In the genomic region with DNA sequence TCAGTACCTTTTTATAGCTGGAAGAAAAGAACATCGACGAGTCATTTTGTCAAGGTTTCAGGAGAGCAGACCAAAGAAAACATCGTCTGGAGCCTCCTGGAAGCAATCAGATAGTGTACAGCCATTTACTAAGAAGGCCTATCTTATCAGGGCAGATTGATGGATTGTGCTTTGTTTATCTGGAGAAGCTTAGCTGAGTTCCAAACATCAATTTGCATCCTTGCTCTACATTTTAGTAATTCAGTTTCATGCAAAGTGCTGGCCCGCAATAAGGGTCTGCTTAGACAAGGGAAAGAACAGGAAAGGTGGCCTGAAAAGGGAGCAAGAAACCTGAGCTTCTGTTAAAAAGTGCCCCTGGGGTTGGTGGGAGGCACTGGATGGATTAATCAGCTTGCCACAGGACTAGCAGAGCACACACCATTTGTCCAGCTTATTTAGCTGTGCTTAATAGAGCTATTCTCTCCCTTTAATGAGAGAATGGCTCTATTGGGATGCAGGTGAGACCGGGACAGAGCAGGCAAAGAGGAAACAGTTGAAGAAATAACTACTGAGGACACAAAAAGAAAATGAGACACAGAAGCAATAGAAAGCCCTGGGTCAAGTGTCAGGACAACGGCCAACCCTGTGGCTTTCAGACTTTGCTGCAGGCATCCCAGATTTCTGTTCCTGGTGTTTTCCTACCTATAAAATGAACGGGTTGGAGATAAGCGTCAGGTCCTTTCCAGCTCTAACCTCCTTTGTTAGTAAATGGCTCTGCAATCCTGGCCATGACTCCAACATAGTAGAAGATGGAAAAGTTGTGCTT, we compare ENCODE assay signal across 17 cellular contexts.
DNase-seq lines count a peak whose midpoint lies in the region; TF ChIP-seq lines count a peak whose summit lies in the region.
"Had no signal": no experiment of that assay in that cellular context is flagged by ENCODE, and none has a peak within 500 bp of the region (broad histone marks: within the 10 kb centered on the region; RNA-seq: fewer than 3 reads in every experiment).

No MANE protein-coding gene starts in this region.

- peaks cover 21% of the 10 kb centered on the region for H3F3A ChIP-seq in GM23248 (ENCODE audit: insufficient read depth)

- H3K36me3 Mint-ChIP-seq in nephron progenitor cell (ENCODE audit: low read depth), result no peaks in the 10 kb centered on the region
- no peaks in the 10 kb centered on the region for H3K36me3 Mint-ChIP-seq in chondrocyte (ENCODE audit: low read depth)
- H3K36me3 Mint-ChIP-seq: activated naive CD4-positive, alpha-beta T cell treated with anti-CD3 and anti-CD28 coated beads, Interleukin-2, amount 50 U/mL, for 72 hours had no signal

- H3K9me3 Mint-ChIP-seq in nephron progenitor cell, result no peaks in the 10 kb centered on the region
- no peaks in the 10 kb centered on the region for H3K9me3 Mint-ChIP-seq in chondrocyte (ENCODE audit: low read depth)
- H3K9me3 Mint-ChIP-seq: activated naive CD4-positive, alpha-beta T cell treated with anti-CD3 and anti-CD28 coated beads, Interleukin-2, amount 50 U/mL, for 72 hours; activated T-cell treated with anti-CD3 and anti-CD28 coated beads, Interleukin-2, amount 50 U/mL, for 24 hours; stimulated activated naive CD8-positive, alpha-beta T cell treated with anti-CD3 and anti-CD28 coated beads, Interleukin-15, amount 100 ng/mL, for 72 hours had no signal

- TF ChIP-seq CTCF in dorsolateral prefrontal cortex (IDR thresholded peaks at IDR 0.05 in 54 of 56, conservative IDR thresholded peaks at IDR 0.05 in 2 of 56; ENCODE audit: low read depth in 1 of 56, partially characterized antibody in 56 of 56) (no peak), nephron progenitor cell (IDR thresholded peaks at IDR 0.05) (no peak), chondrocyte (IDR thresholded peaks at IDR 0.05) (no peak)

- no peak overlapping the region for H2AFZ ChIP-seq in GM23248

- H3K4me1 Mint-ChIP-seq in nephron progenitor cell (peaks cover 87% of the 10 kb centered on the region), chondrocyte (ENCODE audit: low read depth) (peaks cover 26% of the 10 kb centered on the region)
- H3K4me1 Mint-ChIP-seq: stimulated activated naive CD8-positive, alpha-beta T cell treated with anti-CD3 and anti-CD28 coated beads, Interleukin-15, amount 100 ng/mL, for 72 hours had no signal

- H3K4me3 Mint-ChIP-seq in nephron progenitor cell (peak overlapping the region; percentile 48), chondrocyte (ENCODE audit: unreplicated experiment) (no peak overlapping the region)
- H3K4me3 Mint-ChIP-seq: activated T-cell treated with anti-CD3 and anti-CD28 coated beads, Interleukin-2, amount 50 U/mL, for 24 hours; stimulated activated naive CD8-positive, alpha-beta T cell treated with anti-CD3 and anti-CD28 coated beads, Interleukin-15, amount 100 ng/mL, for 72 hours had no signal

- H3K4me3 ChIP-seq in GM23248, result no peak overlapping the region
- H3K4me3 ChIP-seq in dorsolateral prefrontal cortex, result no peak overlapping the region

- H3K9me3 ChIP-seq in GM23248 (ENCODE audit: low read depth), result no peaks in the 10 kb centered on the region

- DNase-seq in GM23248 (peak; percentile 22), NCI-H526 treated with DMSO at 0.1 percent for 48 hours (lab: John Stamatoyannopoulos, UW) (peak; percentile 91), dorsolateral prefrontal cortex (no peak), nephron progenitor cell (no peak), A172 (ENCODE audit: low spot score) (no peak), NCI-H2081 treated with DMSO at 0.1 percent for 48 hours (lab: John Stamatoyannopoulos, UW) (no peak), cerebellum (ENCODE audit: low spot score) (no peak), chondrocyte (ENCODE audit: low spot score) (no peak)
- DNase-seq: activated CD4-positive, alpha-beta T cell treated with anti-CD3 and anti-CD28 coated beads, Interleukin-2, amount 50 U/mL, for 48 hours; activated T-cell treated with anti-CD3 and anti-CD28 coated beads, Interleukin-2, amount 50 U/mL, for 24 hours; caudate nucleus; Karpas-422; NCI-H1694; NCI-H510A treated with DMSO at 0.1 percent for 48 hours; PC-3; stimulated activated naive CD8-positive, alpha-beta T cell treated with anti-CD3 and anti-CD28 coated beads, Interleukin-15, amount 100 ng/mL, for 72 hours had no signal

- no peak overlapping the region for H3K4me2 ChIP-seq in GM23248 (ENCODE audit: unreplicated experiment)

- 83 to 86% methylated on average over 8 of the region's 8 CpGs for WGBS in GM23248 (ENCODE audit: low coverage in 1 of 2, low lambda C conversion rate in 2 of 2, missing lambda C conversion rate in 2 of 2), 2 experiments

- H3K27me3 ChIP-seq in GM23248 (replicated peaks; ENCODE audit: insufficient read depth) (no peaks in the 10 kb centered on the region), dorsolateral prefrontal cortex (no peaks in the 10 kb centered on the region)

- peak overlapping the region; percentile 86 for H3K27ac Mint-ChIP-seq in nephron progenitor cell
- H3K27ac Mint-ChIP-seq in chondrocyte (ENCODE audit: unreplicated experiment), result no peak overlapping the region
- H3K27ac Mint-ChIP-seq: activated naive CD4-positive, alpha-beta T cell treated with anti-CD3 and anti-CD28 coated beads, Interleukin-2, amount 50 U/mL, for 72 hours; activated T-cell treated with anti-CD3 and anti-CD28 coated beads, Interleukin-2, amount 50 U/mL, for 24 hours had no signal

- H3K9me2 ChIP-seq in GM23248 (ENCODE audit: insufficient read depth), result no peaks in the 10 kb centered on the region

- H3K4me1 ChIP-seq in GM23248 (ENCODE audit: insufficient read depth), result peaks cover 30% of the 10 kb centered on the region

- H3K79me2 ChIP-seq in GM23248 (ENCODE audit: insufficient read depth), result no peaks in the 10 kb centered on the region

- no peak overlapping the region for H3K27ac ChIP-seq in GM23248
- H3K27ac ChIP-seq in dorsolateral prefrontal cortex, result peak overlapping the region in 48 of 59 donors; percentile 1 to 74 (median 42)

- in situ Hi-C loops in GM23248 (cut with MboI), result no loop called here

- H3K27me3 Mint-ChIP-seq in nephron progenitor cell (ENCODE audit: low read depth, poor library complexity) (no peaks in the 10 kb centered on the region), chondrocyte (ENCODE audit: low read depth) (no peaks in the 10 kb centered on the region)

- H4K20me1 ChIP-seq in GM23248 (ENCODE audit: insufficient read depth), result no peaks in the 10 kb centered on the region

- no peak overlapping the region for H3K9ac ChIP-seq in GM23248

- H3K36me3 ChIP-seq in GM23248 (ENCODE audit: low read depth), result no peaks in the 10 kb centered on the region

- intact Hi-C loops in dorsolateral prefrontal cortex (cut with DNase I), result no loop called here

Comparison
In these comparisons a context has a peak if more than half of its experiments do, and no peak if none do; other contexts are left out.
1. DNase-seq: peak in GM23248 (single experiment) and NCI-H526 treated with DMSO at 0.1 percent for 48 hours (single experiment); none in dorsolateral prefrontal cortex (0 of 10), nephron progenitor cell (single experiment), A172 (single experiment), NCI-H2081 treated with DMSO at 0.1 percent for 48 hours (single experiment), cerebellum (single experiment) and chondrocyte (single experiment).